ENCODE assay signal across 17 cellular contexts in the genomic region with DNA sequence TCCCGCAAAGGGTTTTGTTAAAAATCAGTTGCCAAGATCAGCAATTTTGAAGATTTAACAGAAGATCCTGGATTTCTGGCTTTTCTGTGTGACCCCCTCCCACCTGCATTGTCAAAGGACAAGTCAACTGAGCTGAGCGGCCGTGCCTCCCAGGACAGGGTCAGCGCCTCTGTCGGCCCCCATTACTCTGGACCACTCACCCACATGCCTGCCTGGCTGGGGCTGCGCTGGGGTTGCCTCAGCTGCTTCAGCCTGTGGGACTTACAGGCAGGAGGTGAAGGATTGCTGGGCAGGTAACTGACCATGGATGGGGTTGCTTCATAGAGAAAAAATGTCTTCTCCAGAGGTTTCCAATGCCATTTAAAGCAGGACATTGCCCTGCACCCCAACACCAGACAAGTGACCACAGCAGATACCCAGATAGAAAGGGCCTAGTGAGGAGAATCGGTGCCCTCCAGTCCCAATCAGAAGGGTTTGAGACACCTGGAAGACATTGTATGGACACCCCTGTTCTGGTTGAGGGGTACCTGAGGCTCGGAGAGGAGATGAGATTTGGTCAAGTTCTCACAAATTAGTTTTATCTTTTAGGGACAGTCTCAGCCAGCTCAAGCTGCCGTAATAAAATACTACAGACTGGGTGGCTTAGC. TPM values are rescaled to one million over a fixed set of nuclear protein-coding genes. Genes with fewer than 3 reads are reported as not detected.
"Had no signal": no experiment of that assay in that cellular context is flagged by ENCODE, and none has a peak within 500 bp of the region (broad histone marks: within the 10 kb centered on the region; RNA-seq: fewer than 3 reads in every experiment).

No MANE protein-coding gene starts in this region.

- DNase-seq: MV-4-11, NCI-H1048, NCI-H1105, NCI-H146, NCI-H1930, NCI-H2081, NCI-H2107, NCI-H526 treated with DMSO at 0.1 percent for 48 hours, NCI-H748 treated with DMSO at 0.1 percent for 48 hours had no signal

- H3K9me3 ChIP-seq: SK-N-SH had no signal

- H3K27ac ChIP-seq: HL-60 had no signal

- H3K9ac ChIP-seq: SK-N-SH had no signal

- FAIRE-seq: HTR-8/SVneo, RCC 7860 had no signal

- H3K4me2 ChIP-seq: SK-N-SH had no signal

RNA-seq across cellular contexts. Expression of a gene that starts 52.8 kb away (rescaled TPM):
- total RNA-seq: LHCN-M2, MCF 10A, NCI-H460, SK-MEL-5 had no signal
- polyA plus RNA-seq: SK-N-SH had no signal
